In the genomic region with DNA sequence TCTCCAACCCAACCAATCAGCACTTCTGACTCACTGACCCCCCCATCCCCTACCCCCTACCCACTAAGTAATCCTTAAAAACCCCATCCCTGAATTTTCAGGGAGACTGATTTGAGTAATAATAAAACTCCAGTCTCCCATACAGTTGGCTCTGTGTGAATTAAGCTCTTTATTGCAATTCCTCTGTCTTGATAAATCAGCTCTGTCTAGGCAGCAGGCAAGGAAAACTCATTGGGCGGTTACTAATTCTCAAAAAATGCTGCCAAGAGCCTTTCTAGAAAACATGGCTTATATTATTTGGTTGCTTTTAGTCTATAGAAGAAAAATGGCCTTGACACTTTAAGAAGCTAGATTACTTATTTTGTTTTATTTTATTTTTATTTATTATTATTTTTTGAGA, we compare ENCODE assay signal across 2 cellular contexts.
TF ChIP-seq lines count a peak whose summit lies in the region.

No MANE protein-coding gene starts in this region.

TF ChIP-seq in A549, 52 proteins besides CTCF, POLR2A, EP300 and RAD21:
- TF ChIP-seq, protein P1, sequence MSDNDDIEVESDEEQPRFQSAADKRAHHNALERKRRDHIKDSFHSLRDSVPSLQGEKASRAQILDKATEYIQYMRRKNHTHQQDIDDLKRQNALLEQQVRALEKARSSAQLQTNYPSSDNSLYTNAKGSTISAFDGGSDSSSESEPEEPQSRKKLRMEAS (IDR thresholded peaks at IDR 0.05): no peak
- TF ChIP-seq HOXB5 (CRISPR knock-in tag; IDR thresholded peaks at IDR 0.05) (no peak), CEBPB (IDR thresholded peaks at IDR 0.05) (no peak), CHD4 (IDR thresholded peaks at IDR 0.05; ENCODE audit: borderline replicate concordance) (no peak), KDM1A (IDR thresholded peaks at IDR 0.05; ENCODE audit: low read depth) (no peak), BCL3 (IDR thresholded peaks at IDR 0.05) (no peak), RCOR1 (IDR thresholded peaks at IDR 0.05; ENCODE audit: low read depth, low read length) (no peak), EHMT2 (IDR thresholded peaks at IDR 0.05; ENCODE audit: low read depth) (no peak), FOSL2 (IDR thresholded peaks at IDR 0.05) (no peak), FOSL2 (CRISPR knock-in tag; IDR thresholded peaks at IDR 0.05) (no peak), HES2 (IDR thresholded peaks at IDR 0.05) (no peak)
- TF ChIP-seq, protein P2, sequence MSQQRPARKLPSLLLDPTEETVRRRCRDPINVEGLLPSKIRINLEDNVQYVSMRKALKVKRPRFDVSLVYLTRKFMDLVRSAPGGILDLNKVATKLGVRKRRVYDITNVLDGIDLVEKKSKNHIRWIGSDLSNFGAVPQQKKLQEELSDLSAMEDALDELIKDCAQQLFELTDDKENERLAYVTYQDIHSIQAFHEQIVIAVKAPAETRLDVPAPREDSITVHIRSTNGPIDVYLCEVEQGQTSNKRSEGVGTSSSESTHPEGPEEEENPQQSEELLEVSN (IDR thresholded peaks at IDR 0.05; ENCODE audit: borderline replicate concordance, low read depth): no peak
- TF ChIP-seq, protein P3, sequence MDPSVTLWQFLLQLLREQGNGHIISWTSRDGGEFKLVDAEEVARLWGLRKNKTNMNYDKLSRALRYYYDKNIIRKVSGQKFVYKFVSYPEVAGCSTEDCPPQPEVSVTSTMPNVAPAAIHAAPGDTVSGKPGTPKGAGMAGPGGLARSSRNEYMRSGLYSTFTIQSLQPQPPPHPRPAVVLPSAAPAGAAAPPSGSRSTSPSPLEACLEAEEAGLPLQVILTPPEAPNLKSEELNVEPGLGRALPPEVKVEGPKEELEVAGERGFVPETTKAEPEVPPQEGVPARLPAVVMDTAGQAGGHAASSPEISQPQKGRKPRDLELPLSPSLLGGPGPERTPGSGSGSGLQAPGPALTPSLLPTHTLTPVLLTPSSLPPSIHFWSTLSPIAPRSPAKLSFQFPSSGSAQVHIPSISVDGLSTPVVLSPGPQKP (IDR thresholded peaks at IDR 0.05; ENCODE audit: low read depth, low read length): no peak
- TF ChIP-seq, protein P4, sequence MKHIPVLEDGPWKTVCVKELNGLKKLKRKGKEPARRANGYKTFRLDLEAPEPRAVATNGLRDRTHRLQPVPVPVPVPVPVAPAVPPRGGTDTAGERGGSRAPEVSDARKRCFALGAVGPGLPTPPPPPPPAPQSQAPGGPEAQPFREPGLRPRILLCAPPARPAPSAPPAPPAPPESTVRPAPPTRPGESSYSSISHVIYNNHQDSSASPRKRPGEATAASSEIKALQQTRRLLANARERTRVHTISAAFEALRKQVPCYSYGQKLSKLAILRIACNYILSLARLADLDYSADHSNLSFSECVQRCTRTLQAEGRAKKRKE (CRISPR knock-in tag; IDR thresholded peaks at IDR 0.05; ENCODE audit: low read depth): no peak
- TF ChIP-seq, protein P5, sequence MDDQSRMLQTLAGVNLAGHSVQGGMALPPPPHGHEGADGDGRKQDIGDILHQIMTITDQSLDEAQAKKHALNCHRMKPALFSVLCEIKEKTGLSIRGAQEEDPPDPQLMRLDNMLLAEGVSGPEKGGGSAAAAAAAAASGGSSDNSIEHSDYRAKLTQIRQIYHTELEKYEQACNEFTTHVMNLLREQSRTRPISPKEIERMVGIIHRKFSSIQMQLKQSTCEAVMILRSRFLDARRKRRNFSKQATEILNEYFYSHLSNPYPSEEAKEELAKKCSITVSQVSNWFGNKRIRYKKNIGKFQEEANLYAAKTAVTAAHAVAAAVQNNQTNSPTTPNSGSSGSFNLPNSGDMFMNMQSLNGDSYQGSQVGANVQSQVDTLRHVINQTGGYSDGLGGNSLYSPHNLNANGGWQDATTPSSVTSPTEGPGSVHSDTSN (IDR thresholded peaks at IDR 0.05): no peak

TF ChIP-seq in IMR-90, 13 proteins besides CTCF, POLR2A, EP300 and RAD21:
- TF ChIP-seq, protein P3 (IDR thresholded peaks at IDR 0.05; ENCODE audit: borderline replicate concordance, low read depth, low read length): no peak
- TF ChIP-seq BHLHE40 (IDR thresholded peaks at IDR 0.05; ENCODE audit: low read depth, low read length) (no peak), RCOR1 (IDR thresholded peaks at IDR 0.05; ENCODE audit: insufficient replicate concordance, low read length) (no peak), MAFK (IDR thresholded peaks at IDR 0.05; ENCODE audit: low read depth, low read length) (no peak), CHD1 (IDR thresholded peaks at IDR 0.05; ENCODE audit: low read depth, low read length) (no peak), FOS (IDR thresholded peaks at IDR 0.05; ENCODE audit: low read depth, low read length) (no peak), MXI1 (IDR thresholded peaks at IDR 0.05; ENCODE audit: borderline replicate concordance, low read depth, low read length) (no peak), MAZ (IDR thresholded peaks at IDR 0.05; ENCODE audit: borderline replicate concordance, low read depth, low read length) (no peak), SMC3 (IDR thresholded peaks at IDR 0.05; ENCODE audit: low read depth, low read length) (no peak), CEBPB (IDR thresholded peaks at IDR 0.05; ENCODE audit: low read depth, low read length) (no peak), RFX5 (IDR thresholded peaks at IDR 0.05; ENCODE audit: low read depth, low read length) (no peak), NFE2L2 (IDR thresholded peaks at IDR 0.05; ENCODE audit: low read depth, low read length) (no peak)
- TF ChIP-seq, protein P6, sequence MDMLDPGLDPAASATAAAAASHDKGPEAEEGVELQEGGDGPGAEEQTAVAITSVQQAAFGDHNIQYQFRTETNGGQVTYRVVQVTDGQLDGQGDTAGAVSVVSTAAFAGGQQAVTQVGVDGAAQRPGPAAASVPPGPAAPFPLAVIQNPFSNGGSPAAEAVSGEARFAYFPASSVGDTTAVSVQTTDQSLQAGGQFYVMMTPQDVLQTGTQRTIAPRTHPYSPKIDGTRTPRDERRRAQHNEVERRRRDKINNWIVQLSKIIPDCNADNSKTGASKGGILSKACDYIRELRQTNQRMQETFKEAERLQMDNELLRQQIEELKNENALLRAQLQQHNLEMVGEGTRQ (IDR thresholded peaks at IDR 0.05; ENCODE audit: low read depth, low read length): no peak
TF ChIP-seq in IMR-90: peak in this region for 0.
